ENCODE assay signal across 10 cellular contexts in the genomic region with DNA sequence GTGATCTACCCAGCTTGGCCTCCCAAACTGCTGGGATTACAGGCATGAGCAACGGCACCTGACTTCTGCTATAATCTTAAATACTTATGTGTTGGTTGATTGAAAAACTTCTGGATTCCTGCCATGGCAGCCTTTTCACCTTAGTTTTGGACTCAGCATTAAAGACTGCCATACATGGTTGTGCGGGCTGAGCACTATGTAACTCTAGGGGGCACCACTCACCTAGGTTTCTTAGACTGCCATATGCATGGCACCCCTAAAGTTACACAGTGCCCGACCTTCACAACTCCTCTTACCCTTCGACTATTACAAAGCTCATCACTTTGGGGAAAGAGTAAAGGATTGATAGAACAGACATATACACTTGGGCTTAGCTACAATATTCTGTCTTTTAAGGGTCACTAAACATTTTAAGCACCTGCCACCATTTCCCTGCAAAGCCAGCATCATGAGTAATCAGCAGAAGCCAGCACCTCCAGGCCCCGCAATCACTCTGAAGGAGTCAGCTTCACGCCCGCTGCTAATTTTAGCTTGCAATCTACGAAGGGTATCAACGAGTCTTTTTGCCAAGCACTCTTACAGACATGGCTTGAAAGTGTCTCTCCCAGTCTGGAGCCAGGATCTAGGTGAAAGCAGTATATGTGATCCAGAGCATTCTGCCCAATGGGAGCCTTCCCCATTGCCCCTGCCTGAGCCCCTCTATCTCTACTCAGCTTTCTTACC. TPM values are rescaled to one million over a fixed set of nuclear protein-coding genes. Genes with fewer than 3 reads are reported as not detected.
DNase-seq lines count a peak whose midpoint lies in the region; ATAC-seq and TF ChIP-seq lines count a peak whose summit lies in the region.
"Had no signal": no experiment of that assay in that cellular context is flagged by ENCODE, and none has a peak within 500 bp of the region (broad histone marks: within the 10 kb centered on the region; RNA-seq: fewer than 3 reads in every experiment).

No MANE protein-coding gene starts in this region.

- no peak for TF ChIP-seq POLR2A in right lobe of liver (IDR thresholded peaks at IDR 0.05)

- H3K4me3 ChIP-seq in GM12864 (ENCODE audit: low read depth, low read length) (no peak overlapping the region), WERI-Rb-1 (ENCODE audit: low read depth, low read length) (no peak overlapping the region), right lobe of liver (no peak overlapping the region)

- peak; percentile 50 for TF ChIP-seq CTCF in GM12864 (IDR thresholded peaks at IDR 0.05; ENCODE audit: low read depth, low read length, missing control alignments)
- TF ChIP-seq CTCF in LNCAP (IDR thresholded peaks at IDR 0.05): peak; percentile 56
- peak; percentile 71 for TF ChIP-seq CTCF in WERI-Rb-1 (IDR thresholded peaks at IDR 0.05; ENCODE audit: low read depth, low read length)
- peak in 3 of 4 donors; percentile 18 to 35 (median 29) for TF ChIP-seq CTCF in right lobe of liver (IDR thresholded peaks at IDR 0.05)

- DNase-seq in GM12864 (ENCODE audit: low read depth): no peak
- DNase-seq in WERI-Rb-1: peak; percentile 63
- no peak for DNase-seq in right lobe of liver
- no peak for DNase-seq in OCI-M2 (lab: John Stamatoyannopoulos, UW; ENCODE audit: unreplicated experiment)
- no peak for DNase-seq in SHP77 treated with DMSO at 0.1 percent for 48 hours (lab: John Stamatoyannopoulos, UW)
- DNase-seq: NCI-H526 treated with DMSO at 0.1 percent for 48 hours; stimulated activated CD4-positive, alpha-beta T cell treated with anti-CD3 and anti-CD28 coated beads, Interleukin-2, amount 100 ng/mL, for 48 hours had no signal

- H3K27ac ChIP-seq in WERI-Rb-1 (no peak overlapping the region), right lobe of liver (no peak overlapping the region)

- peak; percentile 33 to 57 (median 40) for ATAC-seq in right lobe of liver
- ATAC-seq in HG02763 (IDR thresholded peaks at IDR 0.05; ENCODE audit: unreplicated experiment): no peak
- ATAC-seq in HG03175 (IDR thresholded peaks at IDR 0.05; ENCODE audit: unreplicated experiment): no peak

- H3K36me3 ChIP-seq in WERI-Rb-1 (no peaks in the 10 kb centered on the region), right lobe of liver (no peaks in the 10 kb centered on the region)

- H3K9me3 ChIP-seq in WERI-Rb-1 (ENCODE audit: severe bottlenecking) (no peaks in the 10 kb centered on the region), right lobe of liver (no peaks in the 10 kb centered on the region)

- intact Hi-C loops in right lobe of liver (cut with DNase I): no loop called here

- H3K4me1 ChIP-seq in right lobe of liver: no peaks in the 10 kb centered on the region

- 42% methylated on average over 5 of the region's 9 CpGs for WGBS in right lobe of liver (ENCODE audit: insufficient coverage, low coverage, low lambda C conversion rate, missing lambda C conversion rate)

- H3K27me3 ChIP-seq in WERI-Rb-1 (ENCODE audit: insufficient read depth, low read depth, severe bottlenecking) (no peaks in the 10 kb centered on the region), right lobe of liver (no peaks in the 10 kb centered on the region)

RNA-seq across cellular contexts. Expression of a gene that starts 59.8 kb away (rescaled TPM):
- 10 to 100 TPM in 5 of 6 experiments, 1 to 10 TPM in 1; 9.7 to 15.9 (median 13.6) TPM for total RNA-seq in right lobe of liver

Comparison
In these comparisons a context has a peak if more than half of its experiments do, and no peak if none do; other contexts are left out.
1. ATAC-seq: peak in right lobe of liver (4 of 4); none in HG02763 (single experiment) and HG03175 (single experiment).
2. Peak in every context shown above with its lines, with median percentiles within 50 percentile points of each other: CTCF ChIP-seq.